14 cellular contexts compared by ENCODE assay signal in the genomic region with DNA sequence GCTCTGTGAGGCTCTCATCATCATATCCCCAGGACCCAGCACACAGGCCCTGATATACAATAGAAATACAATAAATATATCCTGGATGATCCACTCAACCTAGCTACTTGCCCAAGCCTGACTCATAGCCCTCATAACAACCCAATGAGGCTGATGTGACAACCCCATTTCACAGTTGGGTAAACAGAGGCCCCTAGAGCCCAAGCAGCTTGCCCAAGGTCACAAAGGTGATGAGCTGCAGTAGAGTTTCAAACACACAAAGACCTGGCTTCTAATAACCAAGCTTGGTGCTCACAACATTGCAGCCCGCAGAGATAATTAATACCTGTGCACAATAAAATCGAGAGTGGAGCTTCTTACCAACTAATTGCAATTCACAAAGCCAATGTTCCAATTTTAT. TPM values are rescaled to one million over a fixed set of nuclear protein-coding genes. Genes with fewer than 3 reads are reported as not detected.
DNase-seq lines count a peak whose midpoint lies in the region; ATAC-seq and TF ChIP-seq lines count a peak whose summit lies in the region.
"Had no signal": no experiment of that assay in that cellular context is flagged by ENCODE, and none has a peak within 500 bp of the region (broad histone marks: within the 10 kb centered on the region; RNA-seq: fewer than 3 reads in every experiment).

No MANE protein-coding gene starts in this region.

- H3K27me3 Mint-ChIP-seq in neural progenitor cell (ENCODE audit: insufficient read depth, low read depth): peaks cover 6% of the 10 kb centered on the region

- H3K27me3 ChIP-seq in Loucy (ENCODE audit: insufficient read depth, low read length, poor library complexity, severe bottlenecking): no peaks in the 10 kb centered on the region
- no peaks in the 10 kb centered on the region for H3K27me3 ChIP-seq in neural progenitor cell
- no peaks in the 10 kb centered on the region for H3K27me3 ChIP-seq in HAP-1 (ENCODE audit: low read depth)
- H3K27me3 ChIP-seq: foreskin keratinocyte, upper lobe of right lung had no signal

- in situ Hi-C loops in HAP-1 (cut with MboI; ENCODE audit: low sequenced_read_pairs): no loop called here

- no peak overlapping the region for H3K4me3 Mint-ChIP-seq in neural progenitor cell

- H3K4me3 ChIP-seq in Loucy (ENCODE audit: low read length, poor library complexity, severe bottlenecking): no peak overlapping the region
- H3K4me3 ChIP-seq in neural progenitor cell: no peak overlapping the region
- H3K4me3 ChIP-seq in HAP-1: no peak overlapping the region
- H3K4me3 ChIP-seq: SK-N-MC, upper lobe of right lung had no signal

- DNase-seq in NCI-H2081 (lab: John Stamatoyannopoulos, UW) (peak; percentile 16 to 77), NCI-H2081 treated with DMSO at 0.1 percent for 48 hours (lab: John Stamatoyannopoulos, UW) (no peak), neural progenitor cell (ENCODE audit: low spot score) (no peak), omental fat pad (ENCODE audit: low spot score) (no peak), HAP-1 (ENCODE audit: low spot score in 2 of 2) (no peak), posterior cingulate gyrus (no peak)
- no peak for DNase-seq in activated naive CD4-positive, alpha-beta T cell treated with anti-CD3 and anti-CD28 coated beads, Interleukin-2, amount 50 U/mL, for 72 hours (ENCODE audit: low spot score in 2 of 2)
- DNase-seq: 8988T, foreskin keratinocyte, NCI-H1092 treated with DMSO at 0.1 percent for 48 hours, NCI-H526 treated with DMSO at 0.1 percent for 48 hours, upper lobe of right lung had no signal

- H3K36me3 ChIP-seq in Loucy (ENCODE audit: insufficient read depth, low read length) (no peaks in the 10 kb centered on the region), neural progenitor cell (no peaks in the 10 kb centered on the region), HAP-1 (replicated peaks) (no peaks in the 10 kb centered on the region; the same call in 1 of the 2 replicates)
- H3K36me3 ChIP-seq: upper lobe of right lung had no signal

- peak overlapping the region; percentile 93 to 100 for H3K27ac Mint-ChIP-seq in activated naive CD4-positive, alpha-beta T cell treated with anti-CD3 and anti-CD28 coated beads, Interleukin-2, amount 50 U/mL, for 72 hours
- H3K27ac Mint-ChIP-seq in neural progenitor cell: peak overlapping the region; percentile 23

- H2AFZ ChIP-seq in Loucy (ENCODE audit: low read length) (no peak overlapping the region), neural progenitor cell (replicated peaks) (no peak overlapping the region)

- H3K4me1 ChIP-seq in Loucy (ENCODE audit: insufficient read depth, low read length, poor library complexity, severe bottlenecking): peaks cover 43% of the 10 kb centered on the region
- peaks cover 32% of the 10 kb centered on the region for H3K4me1 ChIP-seq in neural progenitor cell
- no peaks in the 10 kb centered on the region for H3K4me1 ChIP-seq in HAP-1
- H3K4me1 ChIP-seq: foreskin keratinocyte had no signal

- no peaks in the 10 kb centered on the region for H3K9me3 ChIP-seq in Loucy (ENCODE audit: insufficient read depth, low read depth, low read length)
- no peaks in the 10 kb centered on the region for H3K9me3 ChIP-seq in neural progenitor cell (ENCODE audit: low read depth)
- no peaks in the 10 kb centered on the region for H3K9me3 ChIP-seq in HAP-1
- H3K9me3 ChIP-seq: upper lobe of right lung had no signal

- TF ChIP-seq CTCF in Loucy (conservative IDR thresholded peaks at IDR 0.05; ENCODE audit: low read length) (no peak), neural progenitor cell (IDR thresholded peaks at IDR 0.05) (no peak), omental fat pad (IDR thresholded peaks at IDR 0.05) (no peak)

- ATAC-seq in activated naive CD4-positive, alpha-beta T cell treated with anti-CD3 and anti-CD28 coated beads, Interleukin-2, amount 50 U/mL, for 72 hours: no peak
- no peak for ATAC-seq in omental fat pad (ENCODE audit: low FRiP score)
- ATAC-seq: foreskin keratinocyte, upper lobe of right lung had no signal

- H4K20me1 ChIP-seq in Loucy (ENCODE audit: insufficient read depth, low read length, poor library complexity, severe bottlenecking) (peaks cover 11% of the 10 kb centered on the region), neural progenitor cell (ENCODE audit: low read depth) (peaks cover 5% of the 10 kb centered on the region)

- H3F3A ChIP-seq in Loucy (ENCODE audit: low read depth) (0 out of 2 replicates have a peak, but pooled peaks cover 2% of the 10 kb centered on the region), neural progenitor cell (ENCODE audit: low read depth) (peaks cover 24% of the 10 kb centered on the region)

- H3K79me2 ChIP-seq in Loucy (ENCODE audit: insufficient read depth, low read length): peaks cover 56% of the 10 kb centered on the region
- H3K79me2 ChIP-seq in neural progenitor cell (ENCODE audit: low read depth): peaks cover 4% of the 10 kb centered on the region

- intact Hi-C loops in posterior cingulate gyrus (cut with DNase I): no loop called here

- no peaks in the 10 kb centered on the region for H3K9me2 ChIP-seq in Loucy (replicated peaks; ENCODE audit: low read depth, low read length)

- H3K27ac ChIP-seq in neural progenitor cell: no peak overlapping the region
- H3K27ac ChIP-seq: foreskin keratinocyte, SK-N-MC, upper lobe of right lung had no signal

- no peaks in the 10 kb centered on the region for H3K9me3 Mint-ChIP-seq in activated naive CD4-positive, alpha-beta T cell treated with anti-CD3 and anti-CD28 coated beads, Interleukin-2, amount 50 U/mL, for 72 hours
- no peaks in the 10 kb centered on the region for H3K9me3 Mint-ChIP-seq in neural progenitor cell

- H3K9ac ChIP-seq in Loucy (ENCODE audit: low read depth, low read length, poor library complexity, severe bottlenecking) (no peak overlapping the region), neural progenitor cell (no peak overlapping the region)

- H3K4me2 ChIP-seq in Loucy (ENCODE audit: low read depth, low read length, poor library complexity, severe bottlenecking): peak overlapping the region; percentile 97
- no peak overlapping the region for H3K4me2 ChIP-seq in neural progenitor cell

- H3K36me3 Mint-ChIP-seq in activated naive CD4-positive, alpha-beta T cell treated with anti-CD3 and anti-CD28 coated beads, Interleukin-2, amount 50 U/mL, for 72 hours: peaks cover 53 to 56% of the 10 kb centered on the region in 2 donors
- H3K36me3 Mint-ChIP-seq in neural progenitor cell: no peaks in the 10 kb centered on the region

- peaks cover 56% of the 10 kb centered on the region for H3K4me1 Mint-ChIP-seq in neural progenitor cell

RNA-seq across cellular contexts. Expression of gene AKNA, which starts 3.2 kb away (rescaled TPM):
- 100 to 1,000 TPM; 165 to 174 TPM for total RNA-seq in activated naive CD4-positive, alpha-beta T cell treated with anti-CD3 and anti-CD28 coated beads, Interleukin-2, amount 50 U/mL, for 72 hours
- total RNA-seq in neural progenitor cell (ENCODE audit: low replicate concordance) (11.4 and 13.4 TPM in 2 replicates), omental fat pad (10 to 100 TPM; 22.6 to 86.1 (median 71.5) TPM)

Comparison
In these comparisons a context has a peak if more than half of its experiments do, and no peak if none do; other contexts are left out.
1. DNase-seq: peak in NCI-H2081 (2 of 2); none in NCI-H2081 treated with DMSO at 0.1 percent for 48 hours (single experiment), activated naive CD4-positive, alpha-beta T cell treated with anti-CD3 and anti-CD28 coated beads, Interleukin-2, amount 50 U/mL, for 72 hours (0 of 2), neural progenitor cell (single experiment), omental fat pad (single experiment), HAP-1 (0 of 2) and posterior cingulate gyrus (0 of 10).